27 cellular contexts compared by ENCODE assay signal in the genomic region with DNA sequence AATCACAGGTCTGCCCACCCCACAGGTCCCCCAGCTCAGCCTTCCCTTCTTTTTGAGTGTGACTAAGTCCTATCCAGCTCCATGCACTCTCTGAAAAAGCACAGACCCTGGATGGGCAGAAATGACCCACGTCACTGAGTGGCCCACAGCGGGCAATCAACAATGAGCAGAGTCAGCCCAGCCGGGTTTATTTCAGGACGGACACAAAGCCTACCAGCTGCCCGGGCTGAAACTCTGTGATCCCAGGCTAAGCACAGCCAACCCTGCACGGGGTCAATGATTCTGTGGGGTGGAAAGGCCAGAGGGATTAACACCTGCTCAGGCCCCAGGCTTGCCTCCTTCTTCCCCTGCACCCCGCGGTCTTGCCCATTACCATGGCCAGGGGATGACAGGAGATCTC. TPM values are rescaled to one million over a fixed set of nuclear protein-coding genes. Genes with fewer than 3 reads are reported as not detected.
A peak's percentile ranks its signal among the peaks of the same experiment; 100 is the strongest.
DNase-seq lines count a peak whose midpoint lies in the region; ATAC-seq, FAIRE-seq and TF ChIP-seq lines count a peak whose summit lies in the region.
"Had no signal": no experiment of that assay in that cellular context is flagged by ENCODE, and none has a peak within 500 bp of the region (broad histone marks: within the 10 kb centered on the region; RNA-seq: fewer than 3 reads in every experiment).

No MANE protein-coding gene starts in this region.

- peaks cover 19% of the 10 kb centered on the region for H3K36me3 Mint-ChIP-seq in stimulated activated memory B cell treated with anti-CD40 and anti-IgM and Interleukin-4, amounts not matched to agents 10 μg/mL and 1 μg/mL and 100 μg/mL, for 72 hours

- DNase-seq in caudate nucleus (lab: John Stamatoyannopoulos, UW), result no peak
- no peak for DNase-seq in kidney
- peak; percentile 39 to 82 for DNase-seq in gastrocnemius medialis
- no peak for DNase-seq in GM19240 (ENCODE audit: insufficient read length, low spot score)
- DNase-seq in OCI-M2 (lab: John Stamatoyannopoulos, UW; ENCODE audit: unreplicated experiment), result no peak
- DNase-seq: activated CD8-positive, alpha-beta T cell treated with anti-CD3 and anti-CD28 coated beads for 36 hours; activated T-cell treated with anti-CD3 and anti-CD28 coated beads, Interleukin-2, amount 50 U/mL, for 24 hours; brain microvascular endothelial cell; CD8-positive, alpha-beta memory T cell; DMS79; Kasumi-1; NCI-H1092 treated with DMSO at 0.1 percent for 48 hours; NCI-H526 treated with DMSO at 0.1 percent for 48 hours; stimulated activated CD4-positive, alpha-beta T cell treated with anti-CD3 and anti-CD28 coated beads, Interleukin-4, amount 100 ng/mL, for 1 hour; T-helper 17 cell had no signal

- peak overlapping the region in 1 of 2 donors; percentile 67 for H3K9ac ChIP-seq in kidney (ENCODE audit: low read length in 2 of 2)

- H3K9me3 Mint-ChIP-seq in stimulated activated memory B cell treated with anti-CD40 and anti-IgM and Interleukin-4, amounts not matched to agents 10 μg/mL and 1 μg/mL and 100 μg/mL, for 72 hours, result no peaks in the 10 kb centered on the region
- H3K9me3 Mint-ChIP-seq: activated CD8-positive, alpha-beta T cell treated with anti-CD3 and anti-CD28 coated beads for 36 hours; activated naive CD4-positive, alpha-beta T cell treated with anti-CD3 and anti-CD28 coated beads, Interleukin-2, amount 50 U/mL, for 24 hours; activated T-cell treated with anti-CD3 and anti-CD28 coated beads, Interleukin-2, amount 50 U/mL, for 24 hours; CD8-positive, alpha-beta memory T cell had no signal

- H3K9me3 ChIP-seq in kidney (ENCODE audit: control insufficient read depth in 1 of 2, low read length in 2 of 2) (no peaks in the 10 kb centered on the region), gastrocnemius medialis (no peaks in the 10 kb centered on the region)
- H3K9me3 ChIP-seq: HAP-1, SJSA1 had no signal

- TF ChIP-seq CTCF in C4-2B (conservative IDR thresholded peaks at IDR 0.05), result no peak
- TF ChIP-seq CTCF in kidney (IDR thresholded peaks at IDR 0.05; ENCODE audit: borderline replicate concordance, extremely low read depth, insufficient read depth), result no peak
- no peak for TF ChIP-seq CTCF in gastrocnemius medialis (IDR thresholded peaks at IDR 0.05 in 4 of 5, conservative IDR thresholded peaks at IDR 0.05 in 1 of 5)

- intact Hi-C loops in kidney (cut with DNase I), result no loop called here
- intact Hi-C loops in gastrocnemius medialis (cut with DNase I; ENCODE audit: low total_unique reads), result no loop called here

- ATAC-seq in gastrocnemius medialis (peak; percentile 72), HG03135 (IDR thresholded peaks at IDR 0.05; ENCODE audit: unreplicated experiment) (no peak)
- no peak for ATAC-seq in stimulated activated memory B cell treated with anti-CD40 and anti-IgM and Interleukin-4, amounts not matched to agents 10 μg/mL and 1 μg/mL and 100 μg/mL, for 72 hours
- ATAC-seq: activated CD8-positive, alpha-beta T cell treated with anti-CD3 and anti-CD28 coated beads for 36 hours; left lobe of liver; T-helper 17 cell had no signal

- no peaks in the 10 kb centered on the region for H3K27me3 Mint-ChIP-seq in stimulated activated memory B cell treated with anti-CD40 and anti-IgM and Interleukin-4, amounts not matched to agents 10 μg/mL and 1 μg/mL and 100 μg/mL, for 72 hours
- H3K27me3 Mint-ChIP-seq: activated CD8-positive, alpha-beta T cell treated with anti-CD3 and anti-CD28 coated beads for 36 hours; activated naive CD4-positive, alpha-beta T cell treated with anti-CD3 and anti-CD28 coated beads, Interleukin-2, amount 50 U/mL, for 24 hours; activated T-cell treated with anti-CD3 and anti-CD28 coated beads, Interleukin-2, amount 50 U/mL, for 24 hours; T-helper 17 cell had no signal

- H3K4me3 ChIP-seq in kidney (ENCODE audit: low read length in 2 of 2), result no peak overlapping the region
- H3K4me3 ChIP-seq in gastrocnemius medialis, result peak overlapping the region in 1 of 4 donors; percentile 3
- H3K4me3 ChIP-seq: HAP-1, SJSA1, skin epidermis had no signal

- in situ Hi-C loops in gastrocnemius medialis (cut with MboI; ENCODE audit: low sequenced_read_pairs in 4 of 4), result no loop called here

- no peaks in the 10 kb centered on the region for H3K27me3 ChIP-seq in gastrocnemius medialis
- H3K27me3 ChIP-seq: brain microvascular endothelial cell, SJSA1 had no signal

- H3K36me3 ChIP-seq in kidney (ENCODE audit: control insufficient read depth in 1 of 2, insufficient read depth in 2 of 2, low read length in 2 of 2) (peaks cover 6 to 26% of the 10 kb centered on the region in 2 donors), gastrocnemius medialis (peaks cover 0 to 24% of the 10 kb centered on the region in 2 donors)

- no peak overlapping the region for H3K4me3 Mint-ChIP-seq in stimulated activated memory B cell treated with anti-CD40 and anti-IgM and Interleukin-4, amounts not matched to agents 10 μg/mL and 1 μg/mL and 100 μg/mL, for 72 hours
- H3K4me3 Mint-ChIP-seq: activated CD8-positive, alpha-beta T cell treated with anti-CD3 and anti-CD28 coated beads for 36 hours; activated naive CD4-positive, alpha-beta T cell treated with anti-CD3 and anti-CD28 coated beads, Interleukin-2, amount 50 U/mL, for 24 hours; activated T-cell treated with anti-CD3 and anti-CD28 coated beads, Interleukin-2, amount 50 U/mL, for 24 hours; CD8-positive, alpha-beta memory T cell; T-helper 17 cell had no signal

- H3K4me1 Mint-ChIP-seq in stimulated activated memory B cell treated with anti-CD40 and anti-IgM and Interleukin-4, amounts not matched to agents 10 μg/mL and 1 μg/mL and 100 μg/mL, for 72 hours, result peaks cover 24% of the 10 kb centered on the region

- H3K27ac ChIP-seq in C4-2B (peak overlapping the region; percentile 68; the same call in 1 of the 2 replicates), caudate nucleus (ENCODE audit: low read depth, low read length) (peak overlapping the region; percentile 62), kidney (ENCODE audit: low read depth in 2 of 2, low read length in 2 of 2) (peak overlapping the region; percentile 63 to 71), gastrocnemius medialis (peak overlapping the region; percentile 96 to 100 (median 99))
- H3K27ac ChIP-seq: brain microvascular endothelial cell, SJSA1 had no signal

- TF ChIP-seq POLR2A in gastrocnemius medialis (IDR thresholded peaks at IDR 0.05), result peak in 1 of 2 donors; percentile 2

- H3K27ac Mint-ChIP-seq in stimulated activated memory B cell treated with anti-CD40 and anti-IgM and Interleukin-4, amounts not matched to agents 10 μg/mL and 1 μg/mL and 100 μg/mL, for 72 hours, result no peak overlapping the region
- H3K27ac Mint-ChIP-seq: activated naive CD4-positive, alpha-beta T cell treated with anti-CD3 and anti-CD28 coated beads, Interleukin-2, amount 50 U/mL, for 24 hours had no signal

- peaks cover 47 to 53% of the 10 kb centered on the region in 2 donors for H3K4me1 ChIP-seq in kidney (ENCODE audit: control insufficient read depth in 1 of 2, insufficient read depth in 1 of 2, low read depth in 1 of 2, low read length in 2 of 2)
- peaks cover 75 to 84% of the 10 kb centered on the region in 2 donors for H3K4me1 ChIP-seq in gastrocnemius medialis
- H3K4me1 ChIP-seq: HAP-1, SJSA1 had no signal

- no peak for FAIRE-seq in kidney (lab: Jason Lieb, UNC)
- FAIRE-seq: HTR-8/SVneo had no signal

RNA-seq across cellular contexts. Expression of gene NAPA, which starts 8.4 kb away (rescaled TPM):
- total RNA-seq in kidney (136 TPM), gastrocnemius medialis (100 to 1,000 TPM; 127 to 272 (median 212) TPM)
- 213 TPM for polyA plus RNA-seq in kidney (ENCODE audit: insufficient read depth, low read depth, low replicate concordance)

RNA-seq across cellular contexts. Expression of gene KPTN, which starts 22.4 kb away (rescaled TPM):
- 7.4 TPM for total RNA-seq in kidney
- 25.5 TPM for polyA plus RNA-seq in kidney (ENCODE audit: insufficient read depth, low read depth, low replicate concordance)
- 1 to 10 TPM in 3 of 4 donors, under 1 TPM in 1; 0.91 to 6.4 (median 3.9) TPM for total RNA-seq in gastrocnemius medialis

RNA-seq across cellular contexts. Expression of gene SLC8A2, which starts 34.8 kb away (rescaled TPM):
- total RNA-seq in kidney (0.94 TPM), gastrocnemius medialis (not detected)
- polyA plus RNA-seq in kidney (ENCODE audit: insufficient read depth, low read depth, low replicate concordance), result not detected
- total RNA-seq: CD8-positive, alpha-beta memory T cell; dermis microvascular lymphatic vessel endothelial cell; epithelial cell of proximal tubule; osteocyte; SJSA1; T-helper 17 cell had no signal
- polyA plus RNA-seq: CD8-positive, alpha-beta memory T cell had no signal

Comparison
In these comparisons a context has a peak if more than half of its experiments do, and no peak if none do; other contexts are left out.
1. DNase-seq: peak in gastrocnemius medialis (2 of 2); none in caudate nucleus (0 of 61), kidney (single experiment), GM19240 (single experiment) and OCI-M2 (single experiment).
2. ATAC-seq: peak in gastrocnemius medialis (2 of 2); none in stimulated activated memory B cell treated with anti-CD40 and anti-IgM and Interleukin-4, amounts not matched to agents 10 μg/mL and 1 μg/mL and 100 μg/mL, for 72 hours (single experiment) and HG03135 (single experiment).
3. Peak in every context shown above with its lines, with median percentiles within 50 percentile points of each other: H3K27ac ChIP-seq.